ENCODE assay signal across 9 cellular contexts in genomic region chr1:21251773-21252471, GRCh38. TPM values are rescaled to one million over a fixed set of nuclear protein-coding genes. Genes with fewer than 3 reads are reported as not detected.
DNase-seq lines count a peak whose midpoint lies in the region; ATAC-seq, FAIRE-seq and TF ChIP-seq lines count a peak whose summit lies in the region.
"Had no signal": no experiment of that assay in that cellular context is flagged by ENCODE, and none has a peak within 500 bp of the region (broad histone marks: within the 10 kb centered on the region; RNA-seq: fewer than 3 reads in every experiment).

No MANE protein-coding gene starts in this region.

- no peak for FAIRE-seq in A549 (lab: Jason Lieb, UNC)
- FAIRE-seq: GM18507 had no signal

- TF ChIP-seq EP300 in A549 (IDR thresholded peaks at IDR 0.05), result no peak

- ATAC-seq in A549 (peak; percentile 67 to 72; a peak in 5 of 6 replicates), HG02678 (IDR thresholded peaks at IDR 0.05; ENCODE audit: unreplicated experiment) (no peak), HG03342 (IDR thresholded peaks at IDR 0.05; ENCODE audit: unreplicated experiment) (no peak)

- H3K9ac ChIP-seq in subcutaneous abdominal adipose tissue (ENCODE audit: low read length in 5 of 5), result peak overlapping the region in 1 of 5 donors; percentile 3

- WGBS in A549 (ENCODE audit: missing lambda C conversion rate), result 16% methylated on average over 4 of the region's 4 CpGs

- H3K4me3 ChIP-seq in A549 (no peak overlapping the region), subcutaneous abdominal adipose tissue (ENCODE audit: low read depth in 1 of 5, low read length in 5 of 5) (no peak overlapping the region)

- peak overlapping the region; percentile 54 to 73 for H3K27ac ChIP-seq in A549
- peak overlapping the region; percentile 76 for H3K27ac ChIP-seq in subcutaneous abdominal adipose tissue (ENCODE audit: low read depth, low read length)

- H3K9me3 ChIP-seq in A549, result no peaks in the 10 kb centered on the region
- H3K9me3 ChIP-seq in subcutaneous abdominal adipose tissue (ENCODE audit: control insufficient read depth in 5 of 5, low read length in 5 of 5), result no peaks in the 10 kb centered on the region

- DNase-seq in A549 (ENCODE audit: low read depth in 1 of 2, low spot score in 1 of 2), result peak; percentile 64 to 73
- peak; percentile 76 for DNase-seq in HT1080 (ENCODE audit: low read depth)
- peak; percentile 96 for DNase-seq in astrocyte of the hippocampus (ENCODE audit: low read depth, low spot score)
- DNase-seq in left kidney (ENCODE audit: low read depth, low spot score), result peak; percentile 55
- no peak for DNase-seq in NCI-H446 (lab: John Stamatoyannopoulos, UW)

- H3K4me2 ChIP-seq in A549, result peak overlapping the region; percentile 52

- no peaks in the 10 kb centered on the region for H3K27me3 ChIP-seq in subcutaneous abdominal adipose tissue (ENCODE audit: control insufficient read depth in 5 of 5, insufficient read depth in 4 of 5, low read length in 5 of 5)

- CTCF ChIA-PET in A549 (lab: Yijun Ruan, JAX), result interaction anchor here (0.6 to 9.9 kb wide), 10 partner anchors 17 to 239 kb away, joined by 3 to 253 read pairs (median 4); no protein-coding TSS in a partner anchor

- no peak for TF ChIP-seq CTCF in A549 (IDR thresholded peaks at IDR 0.05)

- POLR2A ChIA-PET in A549 (lab: Yijun Ruan, JAX), result interaction anchor here (1.6 kb wide), 1 partner anchor 10 kb away, joined by 11 read pairs; no protein-coding TSS in a partner anchor

- TF ChIP-seq POLR2A in A549 (IDR thresholded peaks at IDR 0.05; ENCODE audit: low read length), result no peak

- H3K36me3 ChIP-seq in subcutaneous abdominal adipose tissue (ENCODE audit: control insufficient read depth in 5 of 5, insufficient read depth in 5 of 5, low read length in 5 of 5), result peaks cover 3 to 73% (median 58%) of the 10 kb centered on the region in 5 donors

- H3K4me1 ChIP-seq in A549, result peaks cover 28% of the 10 kb centered on the region
- peaks cover 2 to 28% (median 21%) of the 10 kb centered on the region in 5 donors for H3K4me1 ChIP-seq in subcutaneous abdominal adipose tissue (ENCODE audit: control insufficient read depth in 5 of 5, insufficient read depth in 5 of 5, low read length in 5 of 5)

- no peak for TF ChIP-seq RAD21 in A549 (conservative IDR thresholded peaks at IDR 0.05 in 1 of 2, IDR thresholded peaks at IDR 0.05 in 1 of 2)

TF ChIP-seq in A549, 52 proteins besides CTCF, POLR2A, EP300 and RAD21:
- no peak for TF ChIP-seq HOXA7 (CRISPR knock-in tag; IDR thresholded peaks at IDR 0.05)
- TF ChIP-seq FOSL2 (IDR thresholded peaks at IDR 0.05), result no peak
- peak; percentile 41 for TF ChIP-seq FOSL2 (CRISPR knock-in tag; IDR thresholded peaks at IDR 0.05)
TF ChIP-seq in A549: peak in this region for 1.

RNA-seq across cellular contexts. Expression of gene ECE1, which starts 38.3 kb away (rescaled TPM):
- 81.8 and 86.4 TPM in 2 replicates for polyA plus RNA-seq in A549 (2011; rRNA removed)
- 32.0 and 38.7 TPM in 2 replicates for polyA plus RNA-seq in A549 (2012; cell fraction: cytosol; rRNA removed)
- polyA plus RNA-seq in A549 (2012; cell fraction: nucleus; rRNA removed), result 55.8 and 74.0 TPM in 2 replicates
- 40.5 to 53.2 TPM (median 45.7 TPM) in 3 replicates for polyA plus RNA-seq in A549 (2017; fragmentation: RNase III; extraction: RNeasy Plus Mini Kit Qiagen cat#74134 plus additional on column Dnase treatment)
- polyA minus RNA-seq in A549 (2011; rRNA and poly(A)+ RNA removed), result 48.6 and 51.8 TPM in 2 replicates
- 66.6 and 72.6 TPM in 2 replicates for total RNA-seq in HT1080 (2014; rRNA removed; shearing (Covaris generic))
- polyA plus RNA-seq in HT1080 (2015; cell fraction: cytosol; rRNA removed), result 103 and 119 TPM in 2 replicates
- 211 and 256 TPM in 2 replicates for polyA plus RNA-seq in HT1080 (2015; cell fraction: nucleus; rRNA removed)

Comparison
In these comparisons a context has a peak if more than half of its experiments do, and no peak if none do; other contexts are left out.
1. ATAC-seq: peak in A549 (2 of 2); none in HG02678 (single experiment) and HG03342 (single experiment).
2. DNase-seq: peak in A549 (2 of 2), HT1080 (single experiment), astrocyte of the hippocampus (single experiment) and left kidney (single experiment); none in NCI-H446 (0 of 2).